ENCODE assay signal across 9 cellular contexts in the genomic region with DNA sequence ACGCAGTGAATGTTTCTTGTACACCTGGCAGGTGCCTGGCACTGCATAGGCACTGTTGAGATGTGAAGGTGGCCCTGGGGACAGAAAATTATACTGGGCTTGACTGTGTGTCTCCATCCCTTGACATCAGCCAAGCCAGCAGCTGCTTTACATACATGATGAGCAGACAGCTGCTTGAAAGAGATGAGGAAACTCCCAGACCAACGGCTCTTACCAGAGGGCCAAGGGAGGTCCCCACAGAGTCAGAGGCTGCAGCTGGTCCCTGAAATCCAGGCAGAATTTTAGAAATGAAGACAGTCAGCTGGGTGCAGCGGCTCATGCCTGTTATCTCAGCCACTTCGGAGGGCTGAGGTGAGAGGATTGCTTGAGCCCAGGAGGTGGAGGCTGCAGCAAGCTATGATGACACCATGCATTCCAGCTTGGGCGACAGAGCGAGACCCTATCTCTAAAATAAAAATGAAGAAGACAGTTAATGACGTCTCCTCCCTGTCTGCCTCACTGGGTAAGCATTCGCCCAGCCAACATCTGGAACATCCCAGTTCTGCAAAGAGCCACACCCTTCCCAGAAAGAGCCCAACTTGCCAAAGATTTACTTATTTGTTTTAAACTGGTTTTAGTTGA. TPM values are rescaled to one million over a fixed set of nuclear protein-coding genes. Genes with fewer than 3 reads are reported as not detected.
DNase-seq lines count a peak whose midpoint lies in the region; ATAC-seq, FAIRE-seq and TF ChIP-seq lines count a peak whose summit lies in the region.
"Had no signal": no experiment of that assay in that cellular context is flagged by ENCODE, and none has a peak within 500 bp of the region (broad histone marks: within the 10 kb centered on the region; RNA-seq: fewer than 3 reads in every experiment).

No MANE protein-coding gene starts in this region.

- H3K27me3 Mint-ChIP-seq in T-helper 2 cell treated with Interferon-gamma antibody and Interleukin-4, amounts not matched to agents 5 μg/mL and 100 μg/mL, for 36 hours (ENCODE audit: low read depth): no peaks in the 10 kb centered on the region
- H3K27me3 Mint-ChIP-seq in activated CD8-positive, alpha-beta memory T cell treated with anti-CD3 and anti-CD28 coated beads, Interleukin-2, amount 10 ng/mL, durations not matched to agents 7 days and 5 days: no peaks in the 10 kb centered on the region

- H3K36me3 Mint-ChIP-seq in T-helper 2 cell treated with Interferon-gamma antibody and Interleukin-4, amounts not matched to agents 5 μg/mL and 100 μg/mL, for 36 hours (ENCODE audit: low read depth): peaks cover 19% of the 10 kb centered on the region
- peaks cover 38% of the 10 kb centered on the region for H3K36me3 Mint-ChIP-seq in activated CD8-positive, alpha-beta memory T cell treated with anti-CD3 and anti-CD28 coated beads, Interleukin-2, amount 10 ng/mL, durations not matched to agents 7 days and 5 days

- H3K4me3 Mint-ChIP-seq in T-helper 2 cell treated with Interferon-gamma antibody and Interleukin-4, amounts not matched to agents 5 μg/mL and 100 μg/mL, for 36 hours: no peak overlapping the region
- H3K4me3 Mint-ChIP-seq in activated CD8-positive, alpha-beta memory T cell treated with anti-CD3 and anti-CD28 coated beads, Interleukin-2, amount 10 ng/mL, durations not matched to agents 7 days and 5 days: no peak overlapping the region

- TF ChIP-seq POLR2A in GM12891 (IDR thresholded peaks at IDR 0.05; ENCODE audit: low read depth, low read length): no peak

- ATAC-seq in GM21528 (IDR thresholded peaks at IDR 0.05; ENCODE audit: low FRiP score, unreplicated experiment) (peak; percentile 78), HG03571 (IDR thresholded peaks at IDR 0.05; ENCODE audit: unreplicated experiment) (peak; percentile 65)
- no peak for ATAC-seq in activated CD8-positive, alpha-beta memory T cell treated with anti-CD3 and anti-CD28 coated beads, Interleukin-2, amount 10 ng/mL, durations not matched to agents 7 days and 5 days

- no peak for FAIRE-seq in GM12891 (lab: Jason Lieb, UNC)
- FAIRE-seq: endothelial cell of umbilical vein had no signal

- DNase-seq in GM12891 (ENCODE audit: insufficient read length, low spot score): peak; percentile 63
- peak; percentile 6 for DNase-seq in iPS-NIHi7 (ENCODE audit: extremely low spot score)
- DNase-seq in T-helper 2 cell treated with Interferon-gamma antibody and Interleukin-4, amounts not matched to agents 5 μg/mL and 100 μg/mL, for 36 hours (ENCODE audit: low spot score): no peak
- no peak for DNase-seq in putamen (ENCODE audit: low spot score)
- DNase-seq in activated CD8-positive, alpha-beta memory T cell treated with anti-CD3 and anti-CD28 coated beads, Interleukin-2, amount 10 ng/mL, durations not matched to agents 7 days and 5 days: no peak
- DNase-seq in NCI-H345 treated with DMSO at 0.1 percent for 48 hours (lab: John Stamatoyannopoulos, UW; ENCODE audit: unreplicated experiment): no peak

- no peaks in the 10 kb centered on the region for H3K4me1 Mint-ChIP-seq in T-helper 2 cell treated with Interferon-gamma antibody and Interleukin-4, amounts not matched to agents 5 μg/mL and 100 μg/mL, for 36 hours (ENCODE audit: low read depth)
- H3K4me1 Mint-ChIP-seq in activated CD8-positive, alpha-beta memory T cell treated with anti-CD3 and anti-CD28 coated beads, Interleukin-2, amount 10 ng/mL, durations not matched to agents 7 days and 5 days: peaks cover 4% of the 10 kb centered on the region

- CTCF ChIA-PET in activated CD8-positive, alpha-beta memory T cell treated with anti-CD3 and anti-CD28 coated beads, Interleukin-2, amount 10 ng/mL, durations not matched to agents 7 days and 5 days (lab: Charles Lee): interaction anchor here (1.6 kb wide), 1 partner anchor 300 kb away, joined by 5 read pairs; no protein-coding TSS in a partner anchor

- peaks cover 3% of the 10 kb centered on the region for H3K9me3 Mint-ChIP-seq in T-helper 2 cell treated with Interferon-gamma antibody and Interleukin-4, amounts not matched to agents 5 μg/mL and 100 μg/mL, for 36 hours
- H3K9me3 Mint-ChIP-seq in activated CD8-positive, alpha-beta memory T cell treated with anti-CD3 and anti-CD28 coated beads, Interleukin-2, amount 10 ng/mL, durations not matched to agents 7 days and 5 days (ENCODE audit: low read depth): no peaks in the 10 kb centered on the region

- no peak overlapping the region for H3K27ac Mint-ChIP-seq in T-helper 2 cell treated with Interferon-gamma antibody and Interleukin-4, amounts not matched to agents 5 μg/mL and 100 μg/mL, for 36 hours
- H3K27ac Mint-ChIP-seq in activated CD8-positive, alpha-beta memory T cell treated with anti-CD3 and anti-CD28 coated beads, Interleukin-2, amount 10 ng/mL, durations not matched to agents 7 days and 5 days: no peak overlapping the region

TF ChIP-seq in GM12891, 5 proteins besides CTCF, POLR2A, EP300 and RAD21:
- TF ChIP-seq POU2F2 (IDR thresholded peaks at IDR 0.05; ENCODE audit: low read depth, low read length) (peak; percentile 83), POLR2AphosphoS5 (IDR thresholded peaks at IDR 0.05; ENCODE audit: low read depth, low read length) (no peak), SPI1 (IDR thresholded peaks at IDR 0.05; ENCODE audit: low read depth, low read length) (no peak), PAX5 (IDR thresholded peaks at IDR 0.05; ENCODE audit: insufficient read depth, low read length, severe bottlenecking) (peak; percentile 44)

RNA-seq across cellular contexts. Expression of gene LIMK1, which starts 17.6 kb away (rescaled TPM):
- polyA plus RNA-seq in GM12891 (2012; ENCODE audit: low read depth, missing spikeins): 29.8 TPM
- total RNA-seq in activated CD8-positive, alpha-beta memory T cell treated with anti-CD3 and anti-CD28 coated beads, Interleukin-2, amount 10 ng/mL, durations not matched to agents 7 days and 5 days: 10 to 100 TPM; 44.8 to 49.5 TPM

Comparison
In these comparisons a context has a peak if more than half of its experiments do, and no peak if none do; other contexts are left out.
1. DNase-seq: peak in GM12891 (single experiment) and iPS-NIHi7 (single experiment); none in T-helper 2 cell treated with Interferon-gamma antibody and Interleukin-4, amounts not matched to agents 5 μg/mL and 100 μg/mL, for 36 hours (single experiment), putamen (single experiment), activated CD8-positive, alpha-beta memory T cell treated with anti-CD3 and anti-CD28 coated beads, Interleukin-2, amount 10 ng/mL, durations not matched to agents 7 days and 5 days (single experiment) and NCI-H345 treated with DMSO at 0.1 percent for 48 hours (single experiment).